8 cellular contexts compared by ENCODE assay signal in genomic region chr20:20017001-20017851, GRCh38. TPM values are rescaled to one million over a fixed set of nuclear protein-coding genes. Genes with fewer than 3 reads are reported as not detected.
DNase-seq lines count a peak whose midpoint lies in the region; ATAC-seq and TF ChIP-seq lines count a peak whose summit lies in the region.

NAA20 (plus strand) TSS chr20:20017362; CDS start chr20:20017397, 35 bp downstream.

- H3K27me3 ChIP-seq in spleen (replicated peaks in 1 of 7), result no peaks in the 10 kb centered on the region

- CTCF ChIA-PET in WTC11 (lab: Charles Lee), result interaction anchor here (0.6 to 2.0 kb wide), 16 partner anchors 8 to 1031 kb away, joined by 3 to 20 read pairs (median 4); partner anchors contain the start of genes CFAP61 and CRNKL1

- H3K9me3 ChIP-seq in spleen, result no peaks in the 10 kb centered on the region

- H3K4me3 ChIP-seq in cardiac fibroblast (replicated peaks in 1 of 2; ENCODE audit: low read depth in 2 of 2, low read length in 2 of 2) (peak within 1 kb of the TSS; percentile 87 to 94), spleen (peak within 1 kb of the TSS; percentile 94 to 99 (median 97))

- peak within 1 kb of the TSS; percentile 59 to 88 (median 78) for H3K27ac ChIP-seq in spleen

- TF ChIP-seq CTCF in WTC11 (IDR thresholded peaks at IDR 0.05) (0 out of 2 replicates have a peak, but pooled peaks have one; percentile 17), cardiac fibroblast (IDR thresholded peaks at IDR 0.05; ENCODE audit: low read depth, low read length) (peak; percentile 82), spleen (IDR thresholded peaks at IDR 0.05 in 8 of 11, conservative IDR thresholded peaks at IDR 0.05 in 3 of 11) (peak; percentile 71 to 91 (median 85))

- H3K36me3 ChIP-seq in spleen, result peaks cover 0 to 6% (median 0%) of the 10 kb centered on the region in 6 donors

- H3K36me3 Mint-ChIP-seq in WTC11 (no peaks in the 10 kb centered on the region), immature natural killer cell (no peaks in the 10 kb centered on the region)

- peak within 1 kb of the TSS; percentile 87 for H3K4me3 Mint-ChIP-seq in WTC11
- H3K4me3 Mint-ChIP-seq in immature natural killer cell, result peak within 1 kb of the TSS; percentile 86 to 94 (median 89)

- POLR2A ChIA-PET in WTC11 (lab: Charles Lee), result interaction anchor here (1.2 kb wide), 1 partner anchor 35 kb away, joined by 8 read pairs; the partner anchor contains the start of genes CFAP61 and CRNKL1

- DNase-seq in AG08395 (ENCODE audit: low spot score), result peak; percentile 97
- peak; percentile 94 for DNase-seq in NCI-H2196 treated with DMSO at 0.1 percent for 48 hours (lab: John Stamatoyannopoulos, UW; ENCODE audit: unreplicated experiment)
- peak; percentile 96 for DNase-seq in WTC11 (ENCODE audit: low spot score)
- peak; percentile 93 to 94 for DNase-seq in cardiac fibroblast (ENCODE audit: low read depth in 2 of 2)
- DNase-seq in immature natural killer cell, result peak; percentile 86 to 88 (median 87)
- DNase-seq in spleen, result peak; percentile 98

- H3K4me1 ChIP-seq in spleen, result peaks cover 20 to 69% (median 44%) of the 10 kb centered on the region in 6 donors

- no peaks in the 10 kb centered on the region for H3K9me3 Mint-ChIP-seq in WTC11
- H3K9me3 Mint-ChIP-seq in immature natural killer cell, result no peaks in the 10 kb centered on the region

- ATAC-seq in GM18868 (IDR thresholded peaks at IDR 0.05; ENCODE audit: unreplicated experiment) (peak; percentile 98), HG03108 (IDR thresholded peaks at IDR 0.05; ENCODE audit: unreplicated experiment) (peak; percentile 97), WTC11 (peak; percentile 96)

- H3K27ac Mint-ChIP-seq in WTC11, result peak within 1 kb of the TSS; percentile 94
- peak within 1 kb of the TSS; percentile 83 to 94 (median 90) for H3K27ac Mint-ChIP-seq in immature natural killer cell

- H3K27me3 Mint-ChIP-seq in WTC11 (ENCODE audit: low read depth), result no peaks in the 10 kb centered on the region; the same call in 1 of the 2 replicates
- peaks cover 0 to 11% (median 3%) of the 10 kb centered on the region in 3 donors for H3K27me3 Mint-ChIP-seq in immature natural killer cell (ENCODE audit: low read depth in 3 of 3)

- intact Hi-C loops in spleen (cut with DNase I; ENCODE audit: low total_unique reads), result no loop called here

- H3K4me1 Mint-ChIP-seq in WTC11 (peaks cover 22% of the 10 kb centered on the region), immature natural killer cell (peaks cover 36 to 50% of the 10 kb centered on the region in 2 donors)

- TF ChIP-seq POLR2A in spleen (IDR thresholded peaks at IDR 0.05), result no peak

- WGBS in spleen, 5 donors, result 0 to 1% (median 1%) methylated on average over 35 to 82 of the region's 82 CpGs

TF ChIP-seq in WTC11, 78 proteins besides CTCF, POLR2A, EP300 and RAD21 (continues in another document):
- no peak for TF ChIP-seq ATF6 (CRISPR knock-in tag; IDR thresholded peaks at IDR 0.05)
- no peak for TF ChIP-seq JUN (CRISPR knock-in tag; IDR thresholded peaks at IDR 0.05)
- no peak for TF ChIP-seq ZNF425 (CRISPR knock-in tag; conservative IDR thresholded peaks at IDR 0.05)
- TF ChIP-seq RORB (CRISPR knock-in tag; IDR thresholded peaks at IDR 0.05), result no peak
- no peak for TF ChIP-seq ZNF532 (CRISPR knock-in tag; IDR thresholded peaks at IDR 0.05; ENCODE audit: borderline replicate concordance)
- TF ChIP-seq ZNF138 (CRISPR knock-in tag; conservative IDR thresholded peaks at IDR 0.05), result no peak
- TF ChIP-seq SOX15 (CRISPR knock-in tag; IDR thresholded peaks at IDR 0.05), result no peak
- TF ChIP-seq MLX (CRISPR knock-in tag; IDR thresholded peaks at IDR 0.05), result no peak
- TF ChIP-seq, protein P1, sequence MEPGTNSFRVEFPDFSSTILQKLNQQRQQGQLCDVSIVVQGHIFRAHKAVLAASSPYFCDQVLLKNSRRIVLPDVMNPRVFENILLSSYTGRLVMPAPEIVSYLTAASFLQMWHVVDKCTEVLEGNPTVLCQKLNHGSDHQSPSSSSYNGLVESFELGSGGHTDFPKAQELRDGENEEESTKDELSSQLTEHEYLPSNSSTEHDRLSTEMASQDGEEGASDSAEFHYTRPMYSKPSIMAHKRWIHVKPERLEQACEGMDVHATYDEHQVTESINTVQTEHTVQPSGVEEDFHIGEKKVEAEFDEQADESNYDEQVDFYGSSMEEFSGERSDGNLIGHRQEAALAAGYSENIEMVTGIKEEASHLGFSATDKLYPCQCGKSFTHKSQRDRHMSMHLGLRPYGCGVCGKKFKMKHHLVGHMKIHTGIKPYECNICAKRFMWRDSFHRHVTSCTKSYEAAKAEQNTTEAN (CRISPR knock-in tag; IDR thresholded peaks at IDR 0.05), result no peak; the same call in 1 of the 2 replicates
- no peak for TF ChIP-seq SMAD4 (CRISPR knock-in tag; IDR thresholded peaks at IDR 0.05)

RNA-seq across cellular contexts. Expression of gene NAA20, which starts in this region (rescaled TPM):
- total RNA-seq in WTC11 (2021) (28.9 to 34.0 TPM (median 30.6 TPM) in 3 replicates), spleen (10 to 100 TPM; 19.3 to 44.6 (median 30.8) TPM)
- polyA plus RNA-seq in immature natural killer cell (100 to 1,000 TPM in 1 of 3 donors, 10 to 100 TPM in 2; 65.1 to 129 (median 70.2) TPM), spleen (10 to 100 TPM; 53.2 to 68.4 (median 61.8) TPM)

Comparison
In these comparisons a context has a peak if more than half of its experiments do, and no peak if none do; other contexts are left out.
1. Peak in every context shown above with its lines: DNase-seq, ATAC-seq, H3K4me3 ChIP-seq and H3K27ac ChIP-seq.
2. CTCF ChIP-seq: peak in every context shown above with its lines; median percentile 85 in spleen; 82 in cardiac fibroblast; 17 in WTC11.